In genomic region chr3:187735837-187736236, GRCh38 we compare ENCODE assay signal across 12 cellular contexts. TPM values are rescaled to one million over a fixed set of nuclear protein-coding genes. Genes with fewer than 3 reads are reported as not detected.
DNase-seq lines count a peak whose midpoint lies in the region; ATAC-seq and TF ChIP-seq lines count a peak whose summit lies in the region.
"Had no signal": no experiment of that assay in that cellular context is flagged by ENCODE, and none has a peak within 500 bp of the region (broad histone marks: within the 10 kb centered on the region; RNA-seq: fewer than 3 reads in every experiment).

No MANE protein-coding gene starts in this region.

- no peaks in the 10 kb centered on the region for H3K36me3 ChIP-seq in breast epithelium
- peaks cover 30 to 52% of the 10 kb centered on the region in 2 donors for H3K36me3 ChIP-seq in muscle layer of duodenum (ENCODE audit: control insufficient read depth in 1 of 2, insufficient read depth in 2 of 2, low read length in 2 of 2)
- H3K36me3 ChIP-seq in upper lobe of right lung: peaks cover 40% of the 10 kb centered on the region

- H3K27ac Mint-ChIP-seq in MCF 10A (ENCODE audit: low read depth, unreplicated experiment): no peak overlapping the region
- H3K27ac Mint-ChIP-seq in chondrocyte (ENCODE audit: unreplicated experiment): peak overlapping the region; percentile 96
- no peak overlapping the region for H3K27ac Mint-ChIP-seq in activated naive CD4-positive, alpha-beta T cell treated with anti-CD3 and anti-CD28 coated beads, Interleukin-2, amount 10 ng/mL, durations not matched to agents 7 days and 5 days
- H3K27ac Mint-ChIP-seq in activated naive CD8-positive, alpha-beta T cell treated with anti-CD3 and anti-CD28 coated beads, Interleukin-2, amount 50 U/mL, for 24 hours: no peak overlapping the region

- peaks cover 39% of the 10 kb centered on the region for H3K4me1 Mint-ChIP-seq in MCF 10A (ENCODE audit: insufficient read depth, unreplicated experiment)
- H3K4me1 Mint-ChIP-seq in chondrocyte (ENCODE audit: low read depth): peaks cover 51% of the 10 kb centered on the region
- H3K4me1 Mint-ChIP-seq in activated naive CD4-positive, alpha-beta T cell treated with anti-CD3 and anti-CD28 coated beads, Interleukin-2, amount 10 ng/mL, durations not matched to agents 7 days and 5 days: peaks cover 39% of the 10 kb centered on the region
- H3K4me1 Mint-ChIP-seq in activated naive CD8-positive, alpha-beta T cell treated with anti-CD3 and anti-CD28 coated beads, Interleukin-2, amount 50 U/mL, for 24 hours: peaks cover 39% of the 10 kb centered on the region

- no peak for TF ChIP-seq POLR2A in breast epithelium (IDR thresholded peaks at IDR 0.05)

- peak in 1 of 2 donors; percentile 29 for DNase-seq in breast epithelium (ENCODE audit: low spot score in 2 of 2)
- DNase-seq in MCF 10A (ENCODE audit: unreplicated experiment): no peak
- no peak for DNase-seq in chondrocyte (ENCODE audit: low spot score)
- DNase-seq in upper lobe of right lung: no peak
- DNase-seq in DMS 273 treated with DMSO at 0.1 percent for 48 hours (lab: John Stamatoyannopoulos, UW): no peak
- no peak for DNase-seq in activated naive CD4-positive, alpha-beta T cell treated with anti-CD3 and anti-CD28 coated beads, Interleukin-2, amount 10 ng/mL, durations not matched to agents 7 days and 5 days
- no peak for DNase-seq in activated naive CD8-positive, alpha-beta T cell treated with anti-CD3 and anti-CD28 coated beads, Interleukin-2, amount 50 U/mL, for 24 hours
- DNase-seq: NCI-H2029 treated with DMSO at 0.1 percent for 48 hours; stimulated activated CD4-positive, alpha-beta T cell treated with anti-CD3 and anti-CD28 coated beads, Interleukin-4, amount 100 ng/mL, for 1 hour had no signal

- no peaks in the 10 kb centered on the region for H3K9me3 Mint-ChIP-seq in MCF 10A (ENCODE audit: unreplicated experiment)
- no peaks in the 10 kb centered on the region for H3K9me3 Mint-ChIP-seq in chondrocyte (ENCODE audit: low read depth)
- H3K9me3 Mint-ChIP-seq in activated naive CD4-positive, alpha-beta T cell treated with anti-CD3 and anti-CD28 coated beads, Interleukin-2, amount 10 ng/mL, durations not matched to agents 7 days and 5 days: no peaks in the 10 kb centered on the region
- no peaks in the 10 kb centered on the region for H3K9me3 Mint-ChIP-seq in activated naive CD8-positive, alpha-beta T cell treated with anti-CD3 and anti-CD28 coated beads, Interleukin-2, amount 50 U/mL, for 24 hours
- H3K9me3 Mint-ChIP-seq: activated CD4-positive, alpha-beta T cell treated with anti-CD3 and anti-CD28 coated beads, Interleukin-2, amount 10 ng/mL, durations not matched to agents 24 days and 14 days had no signal

- H3K27ac ChIP-seq in breast epithelium (peak overlapping the region; percentile 99), muscle layer of duodenum (ENCODE audit: low read length) (peak overlapping the region; percentile 100), upper lobe of right lung (peak overlapping the region; percentile 100)

- H3K4me3 ChIP-seq in breast epithelium: peak overlapping the region in 2 of 3 donors; percentile 64 to 73
- H3K4me3 ChIP-seq in muscle layer of duodenum (ENCODE audit: low read depth in 1 of 2, low read length in 2 of 2): peak overlapping the region; percentile 8 to 96
- H3K4me3 ChIP-seq in upper lobe of right lung: peak overlapping the region; percentile 1

- BruUV-seq in MCF 10A (replicated peaks; lab: Mats Ljungman, UMichigan): no TSS peak

- H3K4me3 Mint-ChIP-seq in MCF 10A (ENCODE audit: unreplicated experiment) (no peak overlapping the region), chondrocyte (ENCODE audit: unreplicated experiment) (no peak overlapping the region)
- H3K4me3 Mint-ChIP-seq in activated naive CD4-positive, alpha-beta T cell treated with anti-CD3 and anti-CD28 coated beads, Interleukin-2, amount 10 ng/mL, durations not matched to agents 7 days and 5 days: no peak overlapping the region
- no peak overlapping the region for H3K4me3 Mint-ChIP-seq in activated naive CD8-positive, alpha-beta T cell treated with anti-CD3 and anti-CD28 coated beads, Interleukin-2, amount 50 U/mL, for 24 hours

- H3K27me3 Mint-ChIP-seq in MCF 10A (ENCODE audit: insufficient read depth, unreplicated experiment) (no peaks in the 10 kb centered on the region), chondrocyte (ENCODE audit: low read depth) (no peaks in the 10 kb centered on the region)
- peaks cover 7% of the 10 kb centered on the region for H3K27me3 Mint-ChIP-seq in activated naive CD4-positive, alpha-beta T cell treated with anti-CD3 and anti-CD28 coated beads, Interleukin-2, amount 10 ng/mL, durations not matched to agents 7 days and 5 days
- no peaks in the 10 kb centered on the region for H3K27me3 Mint-ChIP-seq in activated naive CD8-positive, alpha-beta T cell treated with anti-CD3 and anti-CD28 coated beads, Interleukin-2, amount 50 U/mL, for 24 hours
- H3K27me3 Mint-ChIP-seq: activated CD4-positive, alpha-beta T cell treated with anti-CD3 and anti-CD28 coated beads, Interleukin-2, amount 10 ng/mL, durations not matched to agents 24 days and 14 days had no signal

- TF ChIP-seq CTCF in breast epithelium (IDR thresholded peaks at IDR 0.05) (no peak), MCF 10A (IDR thresholded peaks at IDR 0.05; ENCODE audit: unreplicated experiment) (no peak), chondrocyte (IDR thresholded peaks at IDR 0.05) (no peak), upper lobe of right lung (IDR thresholded peaks at IDR 0.05) (no peak)

- H3K27me3 ChIP-seq in breast epithelium: no peaks in the 10 kb centered on the region
- no peaks in the 10 kb centered on the region for H3K27me3 ChIP-seq in muscle layer of duodenum (ENCODE audit: low read depth, low read length)
- H3K27me3 ChIP-seq in upper lobe of right lung: no peaks in the 10 kb centered on the region

- H3K9me3 ChIP-seq in breast epithelium (no peaks in the 10 kb centered on the region), muscle layer of duodenum (ENCODE audit: control insufficient read depth in 1 of 2, low read length in 2 of 2) (no peaks in the 10 kb centered on the region), upper lobe of right lung (no peaks in the 10 kb centered on the region)

- CTCF ChIA-PET in MCF 10A (lab: Yijun Ruan, JAX): interaction anchor here (0.8 to 6.6 kb wide), 2 partner anchors 22 to 1218 kb away, joined by 3 to 240 read pairs; no protein-coding TSS in a partner anchor
- CTCF ChIA-PET in activated naive CD4-positive, alpha-beta T cell treated with anti-CD3 and anti-CD28 coated beads, Interleukin-2, amount 10 ng/mL, durations not matched to agents 7 days and 5 days (lab: Charles Lee): interaction anchor here (1.0 kb wide), 2 partner anchors 1218 to 1306 kb away, joined by 3 to 4 read pairs; no protein-coding TSS in a partner anchor

- ATAC-seq in upper lobe of right lung: no peak
- ATAC-seq in activated naive CD8-positive, alpha-beta T cell treated with anti-CD3 and anti-CD28 coated beads, Interleukin-2, amount 50 U/mL, for 24 hours: no peak

- POLR2A ChIA-PET in MCF 10A (lab: Yijun Ruan, JAX): interaction anchor here (0.5 to 7.3 kb wide), 7 partner anchors 12 to 1216 kb away, joined by 3 to 234 read pairs (median 3); partner anchors contain the start of gene BCL6

- H3K36me3 Mint-ChIP-seq in MCF 10A (ENCODE audit: insufficient read depth, unreplicated experiment) (peaks cover 86% of the 10 kb centered on the region), chondrocyte (ENCODE audit: low read depth) (peaks cover 19% of the 10 kb centered on the region)
- peaks cover 23% of the 10 kb centered on the region for H3K36me3 Mint-ChIP-seq in activated naive CD4-positive, alpha-beta T cell treated with anti-CD3 and anti-CD28 coated beads, Interleukin-2, amount 10 ng/mL, durations not matched to agents 7 days and 5 days
- H3K36me3 Mint-ChIP-seq in activated naive CD8-positive, alpha-beta T cell treated with anti-CD3 and anti-CD28 coated beads, Interleukin-2, amount 50 U/mL, for 24 hours (ENCODE audit: low read depth): peaks cover 12% of the 10 kb centered on the region

- intact Hi-C loops in breast epithelium (cut with DNase I; ENCODE audit: low total_unique reads) (no loop called here), MCF 10A (cut with micrococcal nuclease) (no loop called here), upper lobe of right lung (cut with DNase I) (no loop called here)

- peaks cover 5 to 14% of the 10 kb centered on the region in 2 donors for H3K4me1 ChIP-seq in breast epithelium
- peaks cover 5 to 26% of the 10 kb centered on the region in 2 donors for H3K4me1 ChIP-seq in muscle layer of duodenum (ENCODE audit: control insufficient read depth in 1 of 2, insufficient read depth in 2 of 2, low read length in 2 of 2)
- H3K4me1 ChIP-seq in upper lobe of right lung: peaks cover 13% of the 10 kb centered on the region

RNA-seq across cellular contexts. Expression of gene BCL6, which starts 9.4 kb away (rescaled TPM):
- total RNA-seq in breast epithelium (100 to 1,000 TPM; 281 to 346 (median 283) TPM), MCF 10A (2022) (16.4 and 20.9 TPM in 2 replicates), chondrocyte (45.2 to 46.7 TPM (median 46.0 TPM) in 3 replicates), upper lobe of right lung (106 TPM)

RNA-seq across cellular contexts. Expression of gene RTP2, which starts 33.5 kb away (rescaled TPM):
- total RNA-seq in breast epithelium (not detected), MCF 10A (2022) (not detected in 2 replicates), chondrocyte (not detected in 3 replicates), upper lobe of right lung (not detected)
- total RNA-seq: activated CD4-positive, alpha-beta T cell treated with anti-CD3 and anti-CD28 coated beads, Interleukin-2, amount 10 ng/mL, durations not matched to agents 24 days and 14 days; urinary bladder had no signal

Comparison
In these comparisons a context has a peak if more than half of its experiments do, and no peak if none do; other contexts are left out.
1. H3K4me3 ChIP-seq: peak in every context shown above with its lines; median percentile 68 in breast epithelium; 52 in muscle layer of duodenum; 1 in upper lobe of right lung.